Comparison of ENCODE assay signal across 15 cellular contexts in the genomic region with DNA sequence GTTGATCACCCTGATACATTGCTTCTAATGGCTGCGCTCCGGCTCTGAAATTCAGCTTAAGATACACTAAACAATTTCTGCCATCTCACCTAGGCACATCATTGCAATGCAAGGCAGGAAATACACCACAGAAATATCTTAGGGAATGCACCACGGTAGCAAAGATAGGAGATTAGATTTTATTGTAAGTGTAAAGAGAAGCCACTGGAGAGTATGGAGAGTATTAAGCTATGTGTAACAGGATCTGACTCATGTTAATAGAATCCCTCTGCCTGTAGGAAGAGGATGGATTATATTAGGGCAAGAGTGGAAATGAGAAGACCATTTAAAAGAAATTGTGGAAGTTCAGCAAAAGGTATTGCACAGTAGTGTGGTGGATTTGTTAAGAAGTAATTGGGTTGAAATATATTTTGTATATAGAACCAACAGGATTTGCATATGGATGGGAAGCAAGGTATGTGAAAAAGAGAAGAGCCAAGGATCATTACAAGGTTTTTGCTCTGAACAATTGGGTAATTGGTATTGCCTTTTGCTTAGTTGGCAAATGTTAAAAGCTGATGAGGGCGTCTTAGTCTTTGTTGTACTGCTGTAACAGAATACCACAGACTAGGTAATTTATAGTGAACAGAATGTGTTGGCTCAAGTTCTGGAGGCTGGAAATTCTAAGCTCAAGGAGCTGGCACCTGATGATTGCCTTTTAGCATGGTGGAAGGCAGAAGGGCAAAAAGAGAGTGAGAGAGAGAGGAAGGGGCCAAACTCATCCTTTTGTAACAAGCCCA.
DNase-seq lines count a peak whose midpoint lies in the region; ATAC-seq, FAIRE-seq and TF ChIP-seq lines count a peak whose summit lies in the region.
"Had no signal": no experiment of that assay in that cellular context is flagged by ENCODE, and none has a peak within 500 bp of the region (broad histone marks: within the 10 kb centered on the region; RNA-seq: fewer than 3 reads in every experiment).

No MANE protein-coding gene starts in this region.

- no peak overlapping the region for H3K4me3 ChIP-seq in astrocyte (ENCODE audit: insufficient read depth, low read depth, low read length)
- H3K4me3 ChIP-seq: BLaER1, dorsolateral prefrontal cortex had no signal

- no peaks in the 10 kb centered on the region for H3K27me3 Mint-ChIP-seq in HFFc6 (ENCODE audit: insufficient read depth)
- H3K27me3 Mint-ChIP-seq in astrocyte (ENCODE audit: low read depth, unreplicated experiment), result no peaks in the 10 kb centered on the region
- H3K27me3 Mint-ChIP-seq: activated naive CD8-positive, alpha-beta T cell had no signal

- H3K36me3 Mint-ChIP-seq in HFFc6 (ENCODE audit: low read depth), result peaks cover 54% of the 10 kb centered on the region
- no peaks in the 10 kb centered on the region for H3K36me3 Mint-ChIP-seq in astrocyte (ENCODE audit: low read depth, unreplicated experiment)
- H3K36me3 Mint-ChIP-seq: activated naive CD8-positive, alpha-beta T cell had no signal

- H3K27me3 ChIP-seq in astrocyte (ENCODE audit: insufficient read depth, low read length), result no peaks in the 10 kb centered on the region
- H3K27me3 ChIP-seq: BLaER1, dorsolateral prefrontal cortex had no signal

- peak overlapping the region; percentile 52 for H3K4me2 ChIP-seq in astrocyte (ENCODE audit: low read length)
- H3K4me2 ChIP-seq: BLaER1 had no signal

- intact Hi-C loops in Right ventricle myocardium inferior (cut with DNase I), result no loop called here

- no peaks in the 10 kb centered on the region for H3K9me3 Mint-ChIP-seq in HFFc6
- peaks cover 1% of the 10 kb centered on the region for H3K9me3 Mint-ChIP-seq in astrocyte (ENCODE audit: unreplicated experiment)

- no peak overlapping the region for H3K9ac ChIP-seq in astrocyte (ENCODE audit: low read length)
- H3K9ac ChIP-seq: BLaER1, parathyroid adenoma had no signal

- DNase-seq in ACHN (peak; percentile 29), HFFc6 (peak; percentile 71), astrocyte (ENCODE audit: low read depth) (peak; percentile 80), glomerular endothelial cell (ENCODE audit: extremely low read depth, low read depth, low spot score) (peak; percentile 69), MV-4-11 (lab: John Stamatoyannopoulos, UW) (no peak), medulla oblongata (ENCODE audit: extremely low spot score) (no peak), Right ventricle myocardium inferior (ENCODE audit: missing footprints) (no peak)
- DNase-seq in activated CD8-positive, alpha-beta memory T cell treated with anti-CD3 and anti-CD28 coated beads, Interleukin-2, amount 50 U/mL, for 48 hours, result no peak
- DNase-seq: dorsolateral prefrontal cortex; GF-D8; midbrain; stimulated activated CD4-positive, alpha-beta T cell treated with anti-CD3 and anti-CD28 coated beads, Interleukin-2, amount 100 ng/mL, for 24 hours had no signal

- TF ChIP-seq CTCF in HFFc6 (IDR thresholded peaks at IDR 0.05), result no peak
- TF ChIP-seq CTCF in astrocyte (IDR thresholded peaks at IDR 0.05; ENCODE audit: insufficient read depth, low read depth, low read length), result no peak

- H3K4me1 Mint-ChIP-seq in HFFc6 (ENCODE audit: low read depth) (peaks cover 69% of the 10 kb centered on the region), astrocyte (ENCODE audit: low read depth, unreplicated experiment) (peaks cover 17% of the 10 kb centered on the region)

- H3K4me3 Mint-ChIP-seq in HFFc6 (peak overlapping the region; percentile 32), astrocyte (ENCODE audit: unreplicated experiment) (no peak overlapping the region)
- H3K4me3 Mint-ChIP-seq: activated naive CD8-positive, alpha-beta T cell had no signal

- peaks cover 11% of the 10 kb centered on the region for H3K4me1 ChIP-seq in astrocyte (ENCODE audit: insufficient read depth, low read length)
- H3K4me1 ChIP-seq: BLaER1, parathyroid adenoma had no signal

- peak overlapping the region; percentile 74 for H3K27ac Mint-ChIP-seq in HFFc6
- peak overlapping the region; percentile 92 for H3K27ac Mint-ChIP-seq in astrocyte (ENCODE audit: unreplicated experiment)
- H3K27ac Mint-ChIP-seq: activated naive CD8-positive, alpha-beta T cell had no signal

- in situ Hi-C loops in ACHN (cut with HindIII; ENCODE audit: low pct_ligation_motif_present, low pct_unique_long_range_greater_than_20kb, low sequenced_read_pairs), result no loop called here

- no peaks in the 10 kb centered on the region for H4K20me1 ChIP-seq in astrocyte (ENCODE audit: insufficient read depth, low read length)
- H4K20me1 ChIP-seq: BLaER1 had no signal

- no peaks in the 10 kb centered on the region for H3K79me2 ChIP-seq in astrocyte (ENCODE audit: insufficient read depth, low read length)
- H3K79me2 ChIP-seq: parathyroid adenoma had no signal

- ATAC-seq in Right ventricle myocardium inferior, result no peak

- no peaks in the 10 kb centered on the region for H3K36me3 ChIP-seq in astrocyte (ENCODE audit: insufficient read depth, low read length)
- H3K36me3 ChIP-seq: BLaER1 had no signal

- peak overlapping the region; percentile 38 for H3K27ac ChIP-seq in astrocyte (ENCODE audit: low read depth, low read length)
- H3K27ac ChIP-seq: BLaER1, dorsolateral prefrontal cortex, parathyroid adenoma had no signal

- peak; percentile 97 for FAIRE-seq in astrocyte (lab: Jason Lieb, UNC)

- peak overlapping the region; percentile 0 for H2AFZ ChIP-seq in astrocyte (ENCODE audit: low read depth, low read length)
- H2AFZ ChIP-seq: parathyroid adenoma had no signal

- no peaks in the 10 kb centered on the region for H3K9me3 ChIP-seq in astrocyte (ENCODE audit: insufficient read depth, low read depth, low read length)
- H3K9me3 ChIP-seq: BLaER1 had no signal

Comparison
In these comparisons a context has a peak if more than half of its experiments do, and no peak if none do; other contexts are left out.
1. DNase-seq: peak in ACHN (single experiment), HFFc6 (single experiment), astrocyte (single experiment) and glomerular endothelial cell (single experiment); none in MV-4-11 (single experiment), medulla oblongata (single experiment), Right ventricle myocardium inferior (single experiment) and activated CD8-positive, alpha-beta memory T cell treated with anti-CD3 and anti-CD28 coated beads, Interleukin-2, amount 50 U/mL, for 48 hours (single experiment).